ENCODE assay signal across 1 cellular context in genomic region chr7:128017460-128017859, GRCh38.
TF ChIP-seq lines count a peak whose summit lies in the region.

No MANE protein-coding gene starts in this region.

TF ChIP-seq in GM23338, 12 proteins besides CTCF, POLR2A, EP300 and RAD21 (continued from another document):
- TF ChIP-seq, protein P1, sequence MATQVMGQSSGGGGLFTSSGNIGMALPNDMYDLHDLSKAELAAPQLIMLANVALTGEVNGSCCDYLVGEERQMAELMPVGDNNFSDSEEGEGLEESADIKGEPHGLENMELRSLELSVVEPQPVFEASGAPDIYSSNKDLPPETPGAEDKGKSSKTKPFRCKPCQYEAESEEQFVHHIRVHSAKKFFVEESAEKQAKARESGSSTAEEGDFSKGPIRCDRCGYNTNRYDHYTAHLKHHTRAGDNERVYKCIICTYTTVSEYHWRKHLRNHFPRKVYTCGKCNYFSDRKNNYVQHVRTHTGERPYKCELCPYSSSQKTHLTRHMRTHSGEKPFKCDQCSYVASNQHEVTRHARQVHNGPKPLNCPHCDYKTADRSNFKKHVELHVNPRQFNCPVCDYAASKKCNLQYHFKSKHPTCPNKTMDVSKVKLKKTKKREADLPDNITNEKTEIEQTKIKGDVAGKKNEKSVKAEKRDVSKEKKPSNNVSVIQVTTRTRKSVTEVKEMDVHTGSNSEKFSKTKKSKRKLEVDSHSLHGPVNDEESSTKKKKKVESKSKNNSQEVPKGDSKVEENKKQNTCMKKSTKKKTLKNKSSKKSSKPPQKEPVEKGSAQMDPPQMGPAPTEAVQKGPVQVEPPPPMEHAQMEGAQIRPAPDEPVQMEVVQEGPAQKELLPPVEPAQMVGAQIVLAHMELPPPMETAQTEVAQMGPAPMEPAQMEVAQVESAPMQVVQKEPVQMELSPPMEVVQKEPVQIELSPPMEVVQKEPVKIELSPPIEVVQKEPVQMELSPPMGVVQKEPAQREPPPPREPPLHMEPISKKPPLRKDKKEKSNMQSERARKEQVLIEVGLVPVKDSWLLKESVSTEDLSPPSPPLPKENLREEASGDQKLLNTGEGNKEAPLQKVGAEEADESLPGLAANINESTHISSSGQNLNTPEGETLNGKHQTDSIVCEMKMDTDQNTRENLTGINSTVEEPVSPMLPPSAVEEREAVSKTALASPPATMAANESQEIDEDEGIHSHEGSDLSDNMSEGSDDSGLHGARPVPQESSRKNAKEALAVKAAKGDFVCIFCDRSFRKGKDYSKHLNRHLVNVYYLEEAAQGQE (IDR thresholded peaks at IDR 0.05; ENCODE audit: unreplicated experiment) = no peak
- TF ChIP-seq STAT1 (IDR thresholded peaks at IDR 0.05; ENCODE audit: unreplicated experiment) (no peak), ZNF462 (CRISPR knock-in tag; IDR thresholded peaks at IDR 0.05) (no peak), NANOG (IDR thresholded peaks at IDR 0.05; ENCODE audit: borderline replicate concordance) (no peak), POLR2AphosphoS5 (IDR thresholded peaks at IDR 0.05; ENCODE audit: low read depth) (no peak), ETS1 (IDR thresholded peaks at IDR 0.05) (no peak), JUNB (IDR thresholded peaks at IDR 0.05; ENCODE audit: unreplicated experiment) (no peak), EZH2 (IDR thresholded peaks at IDR 0.05; ENCODE audit: low read depth, unreplicated experiment) (no peak)
